In genomic region chr7:51366930-51367613, GRCh38 we compare ENCODE assay signal across 1 cellular context.
TF ChIP-seq lines count a peak whose summit lies in the region.

No MANE protein-coding gene starts in this region.

TF ChIP-seq in K562, 482 proteins besides CTCF, POLR2A, EP300 and RAD21 (continued from another document):
- TF ChIP-seq, protein P1, sequence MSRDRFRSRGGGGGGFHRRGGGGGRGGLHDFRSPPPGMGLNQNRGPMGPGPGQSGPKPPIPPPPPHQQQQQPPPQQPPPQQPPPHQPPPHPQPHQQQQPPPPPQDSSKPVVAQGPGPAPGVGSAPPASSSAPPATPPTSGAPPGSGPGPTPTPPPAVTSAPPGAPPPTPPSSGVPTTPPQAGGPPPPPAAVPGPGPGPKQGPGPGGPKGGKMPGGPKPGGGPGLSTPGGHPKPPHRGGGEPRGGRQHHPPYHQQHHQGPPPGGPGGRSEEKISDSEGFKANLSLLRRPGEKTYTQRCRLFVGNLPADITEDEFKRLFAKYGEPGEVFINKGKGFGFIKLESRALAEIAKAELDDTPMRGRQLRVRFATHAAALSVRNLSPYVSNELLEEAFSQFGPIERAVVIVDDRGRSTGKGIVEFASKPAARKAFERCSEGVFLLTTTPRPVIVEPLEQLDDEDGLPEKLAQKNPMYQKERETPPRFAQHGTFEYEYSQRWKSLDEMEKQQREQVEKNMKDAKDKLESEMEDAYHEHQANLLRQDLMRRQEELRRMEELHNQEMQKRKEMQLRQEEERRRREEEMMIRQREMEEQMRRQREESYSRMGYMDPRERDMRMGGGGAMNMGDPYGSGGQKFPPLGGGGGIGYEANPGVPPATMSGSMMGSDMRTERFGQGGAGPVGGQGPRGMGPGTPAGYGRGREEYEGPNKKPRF (IDR thresholded peaks at IDR 0.05; ENCODE audit: low read depth, low read length), result no peak
- TF ChIP-seq TEAD2 (tag; IDR thresholded peaks at IDR 0.05) (no peak), STAG1 (CRISPR knock-in tag; IDR thresholded peaks at IDR 0.05; ENCODE audit: borderline replicate concordance) (peak; percentile 83), SMC3 (conservative IDR thresholded peaks at IDR 0.05; ENCODE audit: insufficient read depth, low read depth, low read length) (peak; percentile 47)
